1 cellular context compared by ENCODE assay signal in genomic region chr6:10407674-10408054, GRCh38.
TF ChIP-seq lines count a peak whose summit lies in the region.

No MANE protein-coding gene starts in this region.

TF ChIP-seq in HEK293, 187 proteins besides CTCF, POLR2A, EP300 and RAD21 (continued from another document and continues in another):
- TF ChIP-seq ZNF280D (tag by site-specific recombination; IDR thresholded peaks at IDR 0.05) (no peak), ZFP69B (tag by site-specific recombination; IDR thresholded peaks at IDR 0.05) (0 out of 2 replicates have a peak, but pooled peaks have one; percentile 52), ZNF221 (tag by site-specific recombination; IDR thresholded peaks at IDR 0.05; ENCODE audit: borderline replicate concordance) (no peak), ZSCAN23 (tag by site-specific recombination; IDR thresholded peaks at IDR 0.05) (0 out of 2 replicates have a peak, but pooled peaks have one; percentile 18), WT1 (tag by site-specific recombination; IDR thresholded peaks at IDR 0.05) (peak; percentile 98), ZNF558 (tag by site-specific recombination; IDR thresholded peaks at IDR 0.05) (peak; percentile 35; the same call in 1 of the 2 replicates), ZNF704 (tag by site-specific recombination; IDR thresholded peaks at IDR 0.05) (no peak), ZNF292 (tag by site-specific recombination; IDR thresholded peaks at IDR 0.05; ENCODE audit: borderline replicate concordance, low read depth) (no peak), ZNF354C (tag by site-specific recombination; IDR thresholded peaks at IDR 0.05; ENCODE audit: borderline replicate concordance, low read depth) (no peak), ZNF112 (tag by site-specific recombination; IDR thresholded peaks at IDR 0.05) (no peak), EGR2 (tag by site-specific recombination; IDR thresholded peaks at IDR 0.05; ENCODE audit: low read depth) (no peak), FEZF1 (tag by site-specific recombination; IDR thresholded peaks at IDR 0.05) (peak; percentile 98), SP7 (tag by site-specific recombination; IDR thresholded peaks at IDR 0.05) (peak; percentile 98), ZNF677 (tag by site-specific recombination; IDR thresholded peaks at IDR 0.05) (no peak), ZBTB49 (tag by site-specific recombination; IDR thresholded peaks at IDR 0.05; ENCODE audit: low read depth) (0 out of 2 replicates have a peak, but pooled peaks have one; percentile 70), KLF17 (tag by site-specific recombination; IDR thresholded peaks at IDR 0.05) (peak; percentile 85), ZBTB17 (tag by site-specific recombination; IDR thresholded peaks at IDR 0.05) (peak; percentile 84), ZNF501 (tag by site-specific recombination; IDR thresholded peaks at IDR 0.05) (peak; percentile 76; the same call in 1 of the 2 replicates), KLF9 (tag by site-specific recombination; IDR thresholded peaks at IDR 0.05; ENCODE audit: low read depth) (peak; percentile 30; the same call in 1 of the 2 replicates), ZBTB44 (tag by site-specific recombination; IDR thresholded peaks at IDR 0.05) (peak; percentile 99), ZNF544 (tag by site-specific recombination; IDR thresholded peaks at IDR 0.05) (no peak), MZF1 (tag by site-specific recombination; IDR thresholded peaks at IDR 0.05; ENCODE audit: borderline replicate concordance) (peak; percentile 63; the same call in 1 of the 2 replicates), ZFP37 (tag by site-specific recombination; IDR thresholded peaks at IDR 0.05) (no peak), OVOL3 (tag by site-specific recombination; IDR thresholded peaks at IDR 0.05) (peak; percentile 91; the same call in 1 of the 2 replicates), ZNF585B (tag by site-specific recombination; IDR thresholded peaks at IDR 0.05) (no peak), ZSCAN30 (tag by site-specific recombination; IDR thresholded peaks at IDR 0.05) (peak; percentile 89), ZXDB (tag by site-specific recombination; IDR thresholded peaks at IDR 0.05) (peak; percentile 89), ZNF426 (tag by site-specific recombination; IDR thresholded peaks at IDR 0.05) (no peak)
- TF ChIP-seq, protein P1, sequence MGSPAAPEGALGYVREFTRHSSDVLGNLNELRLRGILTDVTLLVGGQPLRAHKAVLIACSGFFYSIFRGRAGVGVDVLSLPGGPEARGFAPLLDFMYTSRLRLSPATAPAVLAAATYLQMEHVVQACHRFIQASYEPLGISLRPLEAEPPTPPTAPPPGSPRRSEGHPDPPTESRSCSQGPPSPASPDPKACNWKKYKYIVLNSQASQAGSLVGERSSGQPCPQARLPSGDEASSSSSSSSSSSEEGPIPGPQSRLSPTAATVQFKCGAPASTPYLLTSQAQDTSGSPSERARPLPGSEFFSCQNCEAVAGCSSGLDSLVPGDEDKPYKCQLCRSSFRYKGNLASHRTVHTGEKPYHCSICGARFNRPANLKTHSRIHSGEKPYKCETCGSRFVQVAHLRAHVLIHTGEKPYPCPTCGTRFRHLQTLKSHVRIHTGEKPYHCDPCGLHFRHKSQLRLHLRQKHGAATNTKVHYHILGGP (tag by site-specific recombination; IDR thresholded peaks at IDR 0.05) = peak; percentile 59; the same call in 1 of the 2 replicates
- TF ChIP-seq, protein P2, sequence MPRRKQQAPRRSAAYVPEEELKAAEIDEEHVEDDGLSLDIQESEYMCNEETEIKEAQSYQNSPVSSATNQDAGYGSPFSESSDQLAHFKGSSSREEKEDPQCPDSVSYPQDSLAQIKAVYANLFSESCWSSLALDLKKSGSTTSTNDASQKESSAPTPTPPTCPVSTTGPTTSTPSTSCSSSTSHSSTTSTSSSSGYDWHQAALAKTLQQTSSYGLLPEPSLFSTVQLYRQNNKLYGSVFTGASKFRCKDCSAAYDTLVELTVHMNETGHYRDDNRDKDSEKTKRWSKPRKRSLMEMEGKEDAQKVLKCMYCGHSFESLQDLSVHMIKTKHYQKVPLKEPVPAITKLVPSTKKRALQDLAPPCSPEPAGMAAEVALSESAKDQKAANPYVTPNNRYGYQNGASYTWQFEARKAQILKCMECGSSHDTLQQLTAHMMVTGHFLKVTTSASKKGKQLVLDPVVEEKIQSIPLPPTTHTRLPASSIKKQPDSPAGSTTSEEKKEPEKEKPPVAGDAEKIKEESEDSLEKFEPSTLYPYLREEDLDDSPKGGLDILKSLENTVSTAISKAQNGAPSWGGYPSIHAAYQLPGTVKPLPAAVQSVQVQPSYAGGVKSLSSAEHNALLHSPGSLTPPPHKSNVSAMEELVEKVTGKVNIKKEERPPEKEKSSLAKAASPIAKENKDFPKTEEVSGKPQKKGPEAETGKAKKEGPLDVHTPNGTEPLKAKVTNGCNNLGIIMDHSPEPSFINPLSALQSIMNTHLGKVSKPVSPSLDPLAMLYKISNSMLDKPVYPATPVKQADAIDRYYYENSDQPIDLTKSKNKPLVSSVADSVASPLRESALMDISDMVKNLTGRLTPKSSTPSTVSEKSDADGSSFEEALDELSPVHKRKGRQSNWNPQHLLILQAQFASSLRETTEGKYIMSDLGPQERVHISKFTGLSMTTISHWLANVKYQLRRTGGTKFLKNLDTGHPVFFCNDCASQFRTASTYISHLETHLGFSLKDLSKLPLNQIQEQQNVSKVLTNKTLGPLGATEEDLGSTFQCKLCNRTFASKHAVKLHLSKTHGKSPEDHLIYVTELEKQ (tag by site-specific recombination; IDR thresholded peaks at IDR 0.05; ENCODE audit: borderline replicate concordance) = peak; percentile 84
- TF ChIP-seq, protein P3, sequence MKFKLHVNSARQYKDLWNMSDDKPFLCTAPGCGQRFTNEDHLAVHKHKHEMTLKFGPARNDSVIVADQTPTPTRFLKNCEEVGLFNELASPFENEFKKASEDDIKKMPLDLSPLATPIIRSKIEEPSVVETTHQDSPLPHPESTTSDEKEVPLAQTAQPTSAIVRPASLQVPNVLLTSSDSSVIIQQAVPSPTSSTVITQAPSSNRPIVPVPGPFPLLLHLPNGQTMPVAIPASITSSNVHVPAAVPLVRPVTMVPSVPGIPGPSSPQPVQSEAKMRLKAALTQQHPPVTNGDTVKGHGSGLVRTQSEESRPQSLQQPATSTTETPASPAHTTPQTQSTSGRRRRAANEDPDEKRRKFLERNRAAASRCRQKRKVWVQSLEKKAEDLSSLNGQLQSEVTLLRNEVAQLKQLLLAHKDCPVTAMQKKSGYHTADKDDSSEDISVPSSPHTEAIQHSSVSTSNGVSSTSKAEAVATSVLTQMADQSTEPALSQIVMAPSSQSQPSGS (tag by site-specific recombination; IDR thresholded peaks at IDR 0.05; ENCODE audit: low read depth) = no peak
- TF ChIP-seq, protein P4, sequence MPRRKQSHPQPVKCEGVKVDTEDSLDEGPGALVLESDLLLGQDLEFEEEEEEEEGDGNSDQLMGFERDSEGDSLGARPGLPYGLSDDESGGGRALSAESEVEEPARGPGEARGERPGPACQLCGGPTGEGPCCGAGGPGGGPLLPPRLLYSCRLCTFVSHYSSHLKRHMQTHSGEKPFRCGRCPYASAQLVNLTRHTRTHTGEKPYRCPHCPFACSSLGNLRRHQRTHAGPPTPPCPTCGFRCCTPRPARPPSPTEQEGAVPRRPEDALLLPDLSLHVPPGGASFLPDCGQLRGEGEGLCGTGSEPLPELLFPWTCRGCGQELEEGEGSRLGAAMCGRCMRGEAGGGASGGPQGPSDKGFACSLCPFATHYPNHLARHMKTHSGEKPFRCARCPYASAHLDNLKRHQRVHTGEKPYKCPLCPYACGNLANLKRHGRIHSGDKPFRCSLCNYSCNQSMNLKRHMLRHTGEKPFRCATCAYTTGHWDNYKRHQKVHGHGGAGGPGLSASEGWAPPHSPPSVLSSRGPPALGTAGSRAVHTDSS (tag by site-specific recombination; IDR thresholded peaks at IDR 0.05) = peak; percentile 37; the same call in 1 of the 2 replicates
- TF ChIP-seq, protein P5, sequence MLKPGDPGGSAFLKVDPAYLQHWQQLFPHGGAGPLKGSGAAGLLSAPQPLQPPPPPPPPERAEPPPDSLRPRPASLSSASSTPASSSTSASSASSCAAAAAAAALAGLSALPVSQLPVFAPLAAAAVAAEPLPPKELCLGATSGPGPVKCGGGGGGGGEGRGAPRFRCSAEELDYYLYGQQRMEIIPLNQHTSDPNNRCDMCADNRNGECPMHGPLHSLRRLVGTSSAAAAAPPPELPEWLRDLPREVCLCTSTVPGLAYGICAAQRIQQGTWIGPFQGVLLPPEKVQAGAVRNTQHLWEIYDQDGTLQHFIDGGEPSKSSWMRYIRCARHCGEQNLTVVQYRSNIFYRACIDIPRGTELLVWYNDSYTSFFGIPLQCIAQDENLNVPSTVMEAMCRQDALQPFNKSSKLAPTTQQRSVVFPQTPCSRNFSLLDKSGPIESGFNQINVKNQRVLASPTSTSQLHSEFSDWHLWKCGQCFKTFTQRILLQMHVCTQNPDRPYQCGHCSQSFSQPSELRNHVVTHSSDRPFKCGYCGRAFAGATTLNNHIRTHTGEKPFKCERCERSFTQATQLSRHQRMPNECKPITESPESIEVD (tag by site-specific recombination; IDR thresholded peaks at IDR 0.05) = peak; percentile 99
